25 cellular contexts compared by ENCODE assay signal in the genomic region with DNA sequence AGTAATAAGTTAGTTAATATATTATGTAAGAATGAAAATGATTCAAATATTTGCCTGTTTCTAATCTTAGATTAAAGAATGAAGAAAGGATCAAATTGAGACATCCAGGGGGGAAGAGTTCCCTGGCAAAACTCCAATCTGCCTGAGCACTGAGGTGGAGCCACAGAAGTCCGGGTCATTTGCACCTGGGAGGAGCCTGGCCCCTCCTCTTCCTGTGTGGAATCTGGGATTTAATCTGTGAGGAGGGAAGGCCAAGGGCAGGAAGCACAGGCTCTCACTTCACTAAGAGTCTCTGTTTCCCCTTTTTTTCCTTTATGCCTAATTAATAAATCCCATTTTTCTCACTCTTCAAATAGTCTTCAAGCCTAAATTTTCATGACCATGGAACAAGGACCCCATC.
"Had no signal": no experiment of that assay in that cellular context is flagged by ENCODE, and none has a peak within 500 bp of the region (broad histone marks: within the 10 kb centered on the region; RNA-seq: fewer than 3 reads in every experiment).

No MANE protein-coding gene starts in this region.

- H3K27ac ChIP-seq: left ventricle myocardium inferior, ovary, right atrium auricular region, right lobe of liver, suprapubic skin, thoracic aorta, tibial artery, upper lobe of right lung had no signal

- H3K9me3 ChIP-seq: ovary, right atrium auricular region, right lobe of liver, suprapubic skin, thoracic aorta, tibial artery, upper lobe of right lung had no signal

- H3K4me3 ChIP-seq: left ventricle myocardium inferior, lung, mucosa of descending colon, ovary, right atrium auricular region, right lobe of liver, smooth muscle cell, suprapubic skin, thoracic aorta, tibial artery, upper lobe of right lung had no signal

- H3K4me2 ChIP-seq: smooth muscle cell had no signal

- H3K27ac Mint-ChIP-seq: naive thymus-derived CD4-positive, alpha-beta T cell; natural killer cell treated with Interleukin-12 subunit alpha and Interleukin-12 subunit beta and Interleukin-15 and Interleukin-18, amount 100 ng/mL, for 72 hours; progenitor cell of endocrine pancreas; stimulated activated effector memory CD8-positive, alpha-beta T cell treated with anti-CD3 and anti-CD28 coated beads, Interleukin-12 subunit alpha, Interleukin-12 subunit beta, amount 100 ng/mL, for 72 hours; stimulated activated naive CD8-positive, alpha-beta T cell treated with anti-CD3 and anti-CD28 coated beads, Interleukin-15, Interleukin-2, amounts not matched to agents 100 ng/mL and 50 ng/mL, for 24 hours had no signal

- H3K27me3 ChIP-seq: ovary, right atrium auricular region, right lobe of liver, suprapubic skin, tibial artery, upper lobe of right lung had no signal

- H3K27me3 Mint-ChIP-seq: naive thymus-derived CD4-positive, alpha-beta T cell; natural killer cell treated with Interleukin-12 subunit alpha and Interleukin-12 subunit beta and Interleukin-15 and Interleukin-18, amount 100 ng/mL, for 72 hours; progenitor cell of endocrine pancreas; stimulated activated naive CD8-positive, alpha-beta T cell treated with anti-CD3 and anti-CD28 coated beads, Interleukin-15, Interleukin-2, amounts not matched to agents 100 ng/mL and 50 ng/mL, for 24 hours had no signal

- H3K36me3 Mint-ChIP-seq: stimulated activated effector memory CD8-positive, alpha-beta T cell treated with anti-CD3 and anti-CD28 coated beads, Interleukin-12 subunit alpha, Interleukin-12 subunit beta, amount 100 ng/mL, for 72 hours had no signal

- H3K4me1 Mint-ChIP-seq: naive thymus-derived CD4-positive, alpha-beta T cell had no signal

- H3K4me3 Mint-ChIP-seq: naive thymus-derived CD4-positive, alpha-beta T cell; natural killer cell treated with Interleukin-12 subunit alpha and Interleukin-12 subunit beta and Interleukin-15 and Interleukin-18, amount 100 ng/mL, for 72 hours; stimulated activated effector memory CD8-positive, alpha-beta T cell treated with anti-CD3 and anti-CD28 coated beads, Interleukin-12 subunit alpha, Interleukin-12 subunit beta, amount 100 ng/mL, for 72 hours; stimulated activated naive CD8-positive, alpha-beta T cell treated with anti-CD3 and anti-CD28 coated beads, Interleukin-15, Interleukin-2, amounts not matched to agents 100 ng/mL and 50 ng/mL, for 24 hours had no signal

- H3K36me3 ChIP-seq: left ventricle myocardium inferior, ovary, right atrium auricular region, right lobe of liver, suprapubic skin, thoracic aorta, tibial artery, upper lobe of right lung had no signal

- ATAC-seq: mucosa of descending colon; naive thymus-derived CD4-positive, alpha-beta T cell; natural killer cell treated with Interleukin-12 subunit alpha and Interleukin-12 subunit beta and Interleukin-15 and Interleukin-18, amount 100 ng/mL, for 72 hours; right lobe of liver; stimulated activated effector memory CD8-positive, alpha-beta T cell treated with anti-CD3 and anti-CD28 coated beads, Interleukin-12 subunit alpha, Interleukin-12 subunit beta, amount 100 ng/mL, for 72 hours; upper lobe of right lung had no signal

- H3K4me1 ChIP-seq: left ventricle myocardium inferior, right atrium auricular region, right lobe of liver, suprapubic skin, tibial artery, upper lobe of right lung had no signal

- DNase-seq: hypothalamus; islet precursor cell; left ventricle myocardium inferior; midbrain; mucosa of descending colon; naive thymus-derived CD4-positive, alpha-beta T cell; ovary; right lobe of liver; stimulated activated CD4-positive, alpha-beta T cell treated with anti-CD3 and anti-CD28 coated beads, Interleukin-12 subunit alpha, Interleukin-12 subunit beta, amount 100 ng/mL, for 4 hours; stimulated activated CD4-positive, alpha-beta T cell treated with anti-CD3 and anti-CD28 coated beads, Interleukin-15, amount 100 ng/mL, for 24 hours; stimulated activated CD4-positive, alpha-beta T cell treated with anti-CD3 and anti-CD28 coated beads, Interleukin-2, amount 100 ng/mL, for 24 hours; stimulated activated CD4-positive, alpha-beta T cell treated with anti-CD3 and anti-CD28 coated beads, Interleukin-4, amount 100 ng/mL, for 1 hour; stimulated activated naive CD4-positive, alpha-beta T cell; tibial artery; trophoblast cell; upper lobe of right lung had no signal
